In the genomic region with DNA sequence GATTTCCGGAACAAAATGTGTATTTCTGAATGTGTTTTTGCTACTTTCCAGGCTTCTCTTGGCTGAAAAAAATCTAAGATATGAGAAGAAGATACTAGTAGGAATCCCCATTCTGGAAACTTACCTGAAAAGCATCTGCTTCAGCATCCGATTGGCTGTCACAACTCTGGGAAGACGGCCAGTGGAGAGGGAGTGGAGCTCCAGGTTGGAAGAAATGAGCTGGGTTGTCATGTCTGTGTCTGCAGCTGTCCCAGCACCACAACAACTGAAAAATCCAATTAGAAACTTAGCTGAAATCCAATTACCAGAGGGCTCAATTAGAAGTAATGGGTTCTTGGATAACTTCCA, we compare ENCODE assay signal across 2 cellular contexts.
TF ChIP-seq lines count a peak whose summit lies in the region.

No MANE protein-coding gene starts in this region.

TF ChIP-seq in A549, 52 proteins besides CTCF, POLR2A, EP300 and RAD21:
- TF ChIP-seq TFCP2L1 (CRISPR knock-in tag; IDR thresholded peaks at IDR 0.05), result no peak
- no peak for TF ChIP-seq FOSL2 (IDR thresholded peaks at IDR 0.05)
- 0 out of 2 replicates have a peak, but pooled peaks have one; percentile 2 for TF ChIP-seq FOSL2 (CRISPR knock-in tag; IDR thresholded peaks at IDR 0.05)
- no peak for TF ChIP-seq ZC3H11A (IDR thresholded peaks at IDR 0.05)

TF ChIP-seq in endothelial cell of umbilical vein, 7 proteins besides CTCF, POLR2A, EP300 and RAD21:
- TF ChIP-seq POLR2AphosphoS5 (IDR thresholded peaks at IDR 0.05; ENCODE audit: insufficient read depth, low read depth, low read length), result no peak
- TF ChIP-seq MYC (IDR thresholded peaks at IDR 0.05; ENCODE audit: low read depth, low read length), result no peak
- TF ChIP-seq GATA2 (IDR thresholded peaks at IDR 0.05; ENCODE audit: insufficient read depth, insufficient read length, low read depth, low read length), result no peak
- TF ChIP-seq FOS (IDR thresholded peaks at IDR 0.05; ENCODE audit: borderline replicate concordance, insufficient read depth, low read length), result no peak
- TF ChIP-seq, protein P1, sequence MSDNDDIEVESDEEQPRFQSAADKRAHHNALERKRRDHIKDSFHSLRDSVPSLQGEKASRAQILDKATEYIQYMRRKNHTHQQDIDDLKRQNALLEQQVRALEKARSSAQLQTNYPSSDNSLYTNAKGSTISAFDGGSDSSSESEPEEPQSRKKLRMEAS (IDR thresholded peaks at IDR 0.05; ENCODE audit: insufficient read depth, insufficient read length), result no peak
- TF ChIP-seq EZH2 (IDR thresholded peaks at IDR 0.05; ENCODE audit: borderline replicate concordance, low read depth, low read length, severe bottlenecking), result no peak
- TF ChIP-seq JUN (IDR thresholded peaks at IDR 0.05; ENCODE audit: borderline replicate concordance, insufficient read depth, insufficient read length, low read depth), result no peak
